8 cellular contexts compared by ENCODE assay signal in the genomic region with DNA sequence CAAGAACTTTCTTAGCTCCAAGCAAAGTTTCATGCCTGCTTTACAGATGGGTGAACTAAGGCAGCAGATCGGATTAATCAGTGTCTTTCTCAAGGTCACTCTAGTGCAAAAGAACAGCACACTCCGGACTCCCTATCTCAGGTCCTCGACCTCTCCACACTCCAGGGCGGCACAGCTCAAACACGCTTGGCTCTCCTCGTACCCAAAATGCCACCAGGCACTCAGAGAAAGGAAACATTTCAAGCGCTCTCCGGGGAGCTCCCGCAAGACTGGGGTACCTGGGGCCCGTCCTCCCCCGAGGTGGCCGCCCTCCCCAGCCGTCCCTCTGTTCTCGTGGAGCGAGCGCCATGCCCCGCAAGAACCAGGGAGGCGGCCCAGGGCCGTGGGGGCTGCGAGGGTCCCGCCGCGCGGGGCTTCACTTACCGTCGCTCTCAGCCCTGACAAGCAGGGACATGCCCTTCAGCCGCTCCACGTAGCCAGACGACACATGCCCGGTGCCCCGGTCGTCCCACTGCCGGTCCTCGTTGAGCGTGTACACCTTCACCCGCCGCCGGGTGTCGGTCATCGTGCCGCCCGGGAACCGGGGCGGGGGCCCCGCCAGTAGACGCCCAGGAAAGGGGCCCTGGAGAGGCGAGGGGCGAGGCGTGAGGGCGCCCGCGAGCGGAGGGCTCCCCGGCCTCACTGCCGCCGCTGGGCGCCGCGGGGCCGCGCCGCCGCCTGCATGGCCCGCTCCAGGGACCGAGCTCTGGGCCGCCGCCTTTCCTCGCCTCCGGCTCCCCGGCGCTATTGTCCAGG. TPM values are rescaled to one million over a fixed set of nuclear protein-coding genes. Genes with fewer than 3 reads are reported as not detected.
DNase-seq lines count a peak whose midpoint lies in the region; ATAC-seq and TF ChIP-seq lines count a peak whose summit lies in the region.

No MANE protein-coding gene starts in this region.

- peak; percentile 11 for ATAC-seq in HG03066 (IDR thresholded peaks at IDR 0.05; ENCODE audit: low read depth, unreplicated experiment)
- ATAC-seq in omental fat pad (ENCODE audit: low FRiP score): peak; percentile 9
- ATAC-seq in upper lobe of right lung: peak; percentile 12

- peak overlapping the region; percentile 91 for H3K9ac ChIP-seq in OCI-LY1 (ENCODE audit: low read length)

- intact Hi-C loops in upper lobe of right lung (cut with DNase I): no loop called here

- DNase-seq in NCI-H2107 treated with DMSO at 0.1 percent for 48 hours (lab: John Stamatoyannopoulos, UW; ENCODE audit: unreplicated experiment) (peak; percentile 26), NCI-H2107 (lab: John Stamatoyannopoulos, UW) (no peak), activated gamma-delta T cell treated with Interleukin-2 at 50 U/mL for 16 hours (peak; percentile 21), glomerular visceral epithelial cell (ENCODE audit: extremely low spot score) (peak; percentile 21), omental fat pad (ENCODE audit: low spot score) (no peak), upper lobe of right lung (peak; percentile 78)

- H3K27me3 ChIP-seq in OCI-LY1 (ENCODE audit: insufficient read depth, low read length): no peaks in the 10 kb centered on the region
- no peaks in the 10 kb centered on the region for H3K27me3 ChIP-seq in upper lobe of right lung

- H3K4me1 ChIP-seq in OCI-LY1 (ENCODE audit: insufficient read depth, low read length, severe bottlenecking): peaks cover 28% of the 10 kb centered on the region
- peaks cover 19% of the 10 kb centered on the region for H3K4me1 ChIP-seq in upper lobe of right lung

- no peaks in the 10 kb centered on the region for H3F3A ChIP-seq in OCI-LY1 (ENCODE audit: insufficient read depth, low read length)

- H3K9me2 ChIP-seq in OCI-LY1 (ENCODE audit: low read depth, low read length): no peaks in the 10 kb centered on the region

- H3K27ac ChIP-seq in OCI-LY1 (ENCODE audit: low read depth, low read length, poor library complexity, severe bottlenecking) (peak overlapping the region; percentile 93), upper lobe of right lung (peak overlapping the region; percentile 100)

- H2AFZ ChIP-seq in OCI-LY1 (ENCODE audit: low read length): no peak overlapping the region

- TF ChIP-seq CTCF in OCI-LY1 (IDR thresholded peaks at IDR 0.05; ENCODE audit: low read length) (no peak), omental fat pad (IDR thresholded peaks at IDR 0.05) (no peak), upper lobe of right lung (IDR thresholded peaks at IDR 0.05) (no peak)

- peaks cover 46% of the 10 kb centered on the region for H3K36me3 ChIP-seq in OCI-LY1 (ENCODE audit: insufficient read depth, low read length)
- H3K36me3 ChIP-seq in upper lobe of right lung: peaks cover 15% of the 10 kb centered on the region

- peak overlapping the region; percentile 85 for H3K4me2 ChIP-seq in OCI-LY1 (ENCODE audit: low read length)

- H3K4me3 ChIP-seq in OCI-LY1 (ENCODE audit: low read depth, low read length, poor library complexity, severe bottlenecking): peak overlapping the region; percentile 80
- H3K4me3 ChIP-seq in upper lobe of right lung: peak overlapping the region; percentile 86

- H3K9me3 ChIP-seq in OCI-LY1 (ENCODE audit: low read length) (no peaks in the 10 kb centered on the region), upper lobe of right lung (no peaks in the 10 kb centered on the region)

- no peaks in the 10 kb centered on the region for H4K20me1 ChIP-seq in OCI-LY1 (ENCODE audit: insufficient read depth, low read length)

- H3K79me2 ChIP-seq in OCI-LY1 (ENCODE audit: insufficient read depth, low read length): peaks cover 54% of the 10 kb centered on the region

RNA-seq across cellular contexts. Expression of a gene that starts 0.8 kb away (rescaled TPM):
- total RNA-seq in omental fat pad: 10 to 100 TPM; 55.2 to 87.1 (median 79.5) TPM
- total RNA-seq in upper lobe of right lung: 86.2 TPM

Comparison
In these comparisons a context has a peak if more than half of its experiments do, and no peak if none do; other contexts are left out.
1. DNase-seq: peak in NCI-H2107 treated with DMSO at 0.1 percent for 48 hours (single experiment), activated gamma-delta T cell treated with Interleukin-2 at 50 U/mL for 16 hours (single experiment), glomerular visceral epithelial cell (single experiment) and upper lobe of right lung (single experiment); none in NCI-H2107 (single experiment) and omental fat pad (single experiment).
2. Peak in every context shown above with its lines, with median percentiles within 50 percentile points of each other: ATAC-seq.